Comparison of ENCODE assay signal across 37 cellular contexts in genomic region chr7:148209643-148210042, GRCh38.
"Had no signal": no experiment of that assay in that cellular context is flagged by ENCODE, and none has a peak within 500 bp of the region (broad histone marks: within the 10 kb centered on the region; RNA-seq: fewer than 3 reads in every experiment).

No MANE protein-coding gene starts in this region.

- H3K27ac Mint-ChIP-seq: activated B cell treated with CpG ODN at 0.5 μM for 24 hours; activated CD4-positive, alpha-beta memory T cell treated with anti-CD3 and anti-CD28 coated beads for 36 hours; activated CD4-positive, alpha-beta T cell treated with anti-CD3 and anti-CD28 coated beads, Interleukin-2, amount 10 ng/mL, durations not matched to agents 24 days and 14 days; activated CD8-positive, alpha-beta T cell treated with anti-CD3 and anti-CD28 coated beads for 36 hours; activated naive CD4-positive, alpha-beta T cell treated with anti-CD3 and anti-CD28 coated beads for 36 hours; activated naive CD4-positive, alpha-beta T cell treated with anti-CD3 and anti-CD28 coated beads, Interleukin-2, amount 50 U/mL, for 72 hours; activated naive CD8-positive, alpha-beta T cell treated with anti-CD3 and anti-CD28 coated beads, Interleukin-2, amount 10 ng/mL, durations not matched to agents 7 days and 5 days; activated T-helper 1 cell treated with anti-CD3 and anti-CD28 coated beads, Interleukin-12 subunit alpha, Interleukin-12 subunit beta, Interleukin-2, Interleukin-4 antibody, amounts not matched to agents 30 ng/mL and 10 ng/mL and 1 ng/mL, durations not matched to agents 14 hours and 24 hours and 36 hours; activated T-helper 17 cell treated with anti-CD3 and anti-CD28 coated beads, Interleukin-2, amount 50 U/mL, for 72 hours; T-helper 1 cell treated with Interleukin-12 subunit alpha and Interleukin-12 subunit beta and Interleukin-4 antibody, amounts not matched to agents 30 μg/mL and 1 μg/mL, for 36 hours; T-helper 2 cell treated with Interferon-gamma antibody and Interleukin-4, amounts not matched to agents 5 μg/mL and 100 μg/mL, for 36 hours had no signal

- H3K27me3 Mint-ChIP-seq: activated CD4-positive, alpha-beta T cell treated with anti-CD3 and anti-CD28 coated beads, Interleukin-2, amount 10 ng/mL, durations not matched to agents 24 days and 14 days had no signal

- DNase-seq: activated B cell treated with CpG ODN at 0.5 μM for 24 hours; activated CD4-positive, alpha-beta memory T cell treated with anti-CD3 and anti-CD28 coated beads for 36 hours; activated CD4-positive, alpha-beta T cell treated with anti-CD3 and anti-CD28 coated beads for 4 hours; activated CD4-positive, alpha-beta T cell treated with anti-CD3 and anti-CD28 coated beads, Interleukin-2, amount 10 ng/mL, durations not matched to agents 24 days and 14 days; activated CD4-positive, alpha-beta T cell treated with anti-CD3 and anti-CD28 coated beads, Interleukin-2, amount 50 U/mL, for 1 hour; activated CD4-positive, alpha-beta T cell treated with anti-CD3 and anti-CD28 coated beads, Interleukin-2, amount 50 U/mL, for 4 hours; activated CD4-positive, CD25-positive, alpha-beta regulatory T cell treated with anti-CD3 and anti-CD28 coated beads, Interleukin-2, amount 50 U/mL, for 72 hours; activated CD8-positive, alpha-beta memory T cell treated with anti-CD3 and anti-CD28 coated beads, Interleukin-2, amount 50 U/mL, for 4 hours; activated CD8-positive, alpha-beta T cell treated with anti-CD3 and anti-CD28 coated beads for 36 hours; activated effector memory CD4-positive, alpha-beta T cell treated with anti-CD3 and anti-CD28 coated beads, Interleukin-2, amount 50 U/mL, for 16 hours; activated gamma-delta T cell treated with Interleukin-2 at 50 U/mL for 16 hours; activated naive CD4-positive, alpha-beta T cell; activated naive CD4-positive, alpha-beta T cell treated with anti-CD3 and anti-CD28 coated beads for 36 hours; activated naive CD4-positive, alpha-beta T cell treated with anti-CD3 and anti-CD28 coated beads, Interleukin-2, amount 50 U/mL, for 16 hours; activated naive CD8-positive, alpha-beta T cell treated with anti-CD3 and anti-CD28 coated beads, Interleukin-2, amount 10 ng/mL, durations not matched to agents 7 days and 5 days; activated T-cell treated with anti-CD3 and anti-CD28 coated beads for 4 hours; activated T-cell treated with anti-CD3 and anti-CD28 coated beads, Interleukin-2, amount 50 U/mL, for 1 hour; activated T-cell treated with anti-CD3 and anti-CD28 coated beads, Interleukin-2, amount 50 U/mL, for 4 hours; activated T-cell treated with anti-CD3 and anti-CD28 coated beads, Interleukin-2, amount 50 U/mL, for 72 hours; adrenal gland; amniotic stem cell; aorta; body of pancreas; brain microvascular endothelial cell; central memory CD4-positive, alpha-beta T cell; T-helper 1 cell; T-helper 2 cell; T-helper 9 cell had no signal

- H3K36me3 ChIP-seq: adrenal gland, brain microvascular endothelial cell, breast epithelium had no signal

- H3K4me1 ChIP-seq: breast epithelium had no signal

- H3K9me3 ChIP-seq: adrenal gland, body of pancreas, breast epithelium had no signal

- H3K9me3 Mint-ChIP-seq: activated B cell treated with CpG ODN at 0.5 μM for 24 hours; activated CD4-positive, alpha-beta memory T cell treated with anti-CD3 and anti-CD28 coated beads for 36 hours; activated CD4-positive, alpha-beta T cell treated with anti-CD3 and anti-CD28 coated beads, Interleukin-2, amount 10 ng/mL, durations not matched to agents 24 days and 14 days; activated CD8-positive, alpha-beta T cell treated with anti-CD3 and anti-CD28 coated beads for 36 hours; activated naive CD4-positive, alpha-beta T cell treated with anti-CD3 and anti-CD28 coated beads for 36 hours; activated naive CD4-positive, alpha-beta T cell treated with anti-CD3 and anti-CD28 coated beads, Interleukin-2, amount 50 U/mL, for 72 hours; activated naive CD8-positive, alpha-beta T cell treated with anti-CD3 and anti-CD28 coated beads, Interleukin-2, amount 10 ng/mL, durations not matched to agents 7 days and 5 days; activated T-helper 1 cell treated with anti-CD3 and anti-CD28 coated beads, Interleukin-12 subunit alpha, Interleukin-12 subunit beta, Interleukin-2, Interleukin-4 antibody, amounts not matched to agents 30 ng/mL and 10 ng/mL and 1 ng/mL, durations not matched to agents 14 hours and 24 hours and 36 hours; activated T-helper 17 cell treated with anti-CD3 and anti-CD28 coated beads, Interleukin-2, amount 50 U/mL, for 72 hours; T-helper 1 cell treated with Interleukin-12 subunit alpha and Interleukin-12 subunit beta and Interleukin-4 antibody, amounts not matched to agents 30 μg/mL and 1 μg/mL, for 36 hours; T-helper 2 cell treated with Interferon-gamma antibody and Interleukin-4, amounts not matched to agents 5 μg/mL and 100 μg/mL, for 36 hours had no signal

- H3K27ac ChIP-seq: adrenal gland, body of pancreas, brain microvascular endothelial cell, breast epithelium, VCaP had no signal

- FAIRE-seq: astrocyte, TTC549 had no signal

- H3K27me3 ChIP-seq: adrenal gland, body of pancreas, brain microvascular endothelial cell, breast epithelium had no signal

- H3K4me1 Mint-ChIP-seq: activated B cell treated with CpG ODN at 0.5 μM for 24 hours; activated CD4-positive, alpha-beta T cell treated with anti-CD3 and anti-CD28 coated beads, Interleukin-2, amount 10 ng/mL, durations not matched to agents 24 days and 14 days; activated T-helper 17 cell treated with anti-CD3 and anti-CD28 coated beads, Interleukin-2, amount 50 U/mL, for 72 hours had no signal

- H3K4me3 ChIP-seq: adrenal gland, body of pancreas, breast epithelium had no signal

- ATAC-seq: activated CD8-positive, alpha-beta T cell treated with anti-CD3 and anti-CD28 coated beads for 36 hours; activated naive CD4-positive, alpha-beta T cell treated with anti-CD3 and anti-CD28 coated beads, Interleukin-2, amount 50 U/mL, for 72 hours; activated T-cell treated with anti-CD3 and anti-CD28 coated beads, Interleukin-2, amount 50 U/mL, for 4 hours; activated T-cell treated with anti-CD3 and anti-CD28 coated beads, Interleukin-2, amount 50 U/mL, for 72 hours; activated T-helper 17 cell treated with anti-CD3 and anti-CD28 coated beads, Interleukin-2, amount 50 U/mL, for 72 hours; body of pancreas had no signal

- H3K4me3 Mint-ChIP-seq: activated B cell treated with CpG ODN at 0.5 μM for 24 hours; activated CD4-positive, alpha-beta memory T cell treated with anti-CD3 and anti-CD28 coated beads for 36 hours; activated CD4-positive, alpha-beta T cell treated with anti-CD3 and anti-CD28 coated beads, Interleukin-2, amount 10 ng/mL, durations not matched to agents 24 days and 14 days; activated CD8-positive, alpha-beta T cell treated with anti-CD3 and anti-CD28 coated beads for 36 hours; activated naive CD4-positive, alpha-beta T cell treated with anti-CD3 and anti-CD28 coated beads for 36 hours; activated naive CD8-positive, alpha-beta T cell treated with anti-CD3 and anti-CD28 coated beads, Interleukin-2, amount 10 ng/mL, durations not matched to agents 7 days and 5 days; activated T-cell treated with anti-CD3 and anti-CD28 coated beads, Interleukin-2, amount 50 U/mL, for 4 hours; activated T-cell treated with anti-CD3 and anti-CD28 coated beads, Interleukin-2, amount 50 U/mL, for 72 hours; activated T-helper 1 cell treated with anti-CD3 and anti-CD28 coated beads, Interleukin-12 subunit alpha, Interleukin-12 subunit beta, Interleukin-2, Interleukin-4 antibody, amounts not matched to agents 30 ng/mL and 10 ng/mL and 1 ng/mL, durations not matched to agents 14 hours and 24 hours and 36 hours; activated T-helper 17 cell treated with anti-CD3 and anti-CD28 coated beads, Interleukin-2, amount 50 U/mL, for 72 hours; T-helper 1 cell treated with Interleukin-12 subunit alpha and Interleukin-12 subunit beta and Interleukin-4 antibody, amounts not matched to agents 30 μg/mL and 1 μg/mL, for 36 hours; T-helper 2 cell treated with Interferon-gamma antibody and Interleukin-4, amounts not matched to agents 5 μg/mL and 100 μg/mL, for 36 hours had no signal

- H3K36me3 Mint-ChIP-seq: activated CD4-positive, alpha-beta memory T cell treated with anti-CD3 and anti-CD28 coated beads for 36 hours; activated naive CD4-positive, alpha-beta T cell treated with anti-CD3 and anti-CD28 coated beads, Interleukin-2, amount 50 U/mL, for 72 hours; activated naive CD8-positive, alpha-beta T cell treated with anti-CD3 and anti-CD28 coated beads, Interleukin-2, amount 10 ng/mL, durations not matched to agents 7 days and 5 days had no signal
